36 cellular contexts compared by ENCODE assay signal in the genomic region with DNA sequence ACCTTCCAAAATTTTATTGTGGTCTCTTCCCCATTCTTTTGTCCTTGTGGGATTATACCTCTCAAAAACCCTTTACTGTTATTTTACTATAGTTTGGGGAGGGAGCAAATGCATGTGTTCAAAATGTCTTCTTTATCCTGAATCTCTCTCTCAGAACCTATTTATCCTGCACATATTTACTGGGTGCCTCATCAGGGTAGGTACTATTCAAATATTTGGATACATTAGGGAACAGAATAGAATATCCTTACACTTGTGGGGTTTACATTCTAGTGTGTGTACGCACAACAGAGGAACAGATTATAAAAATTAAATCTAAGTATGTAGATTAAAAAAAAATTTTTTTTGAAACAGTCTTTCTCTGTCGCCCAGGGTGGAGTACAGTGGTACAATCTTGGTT.
"Had no signal": no experiment of that assay in that cellular context is flagged by ENCODE, and none has a peak within 500 bp of the region (broad histone marks: within the 10 kb centered on the region; RNA-seq: fewer than 3 reads in every experiment).

No MANE protein-coding gene starts in this region.

- H3K4me3 ChIP-seq: adrenal gland, body of pancreas, breast epithelium had no signal

- H3K27me3 Mint-ChIP-seq: activated CD4-positive, alpha-beta memory T cell treated with anti-CD3 and anti-CD28 coated beads, Interleukin-2, amount 10 ng/mL, durations not matched to agents 7 days and 5 days; activated CD4-positive, alpha-beta T cell treated with anti-CD3 and anti-CD28 coated beads for 36 hours; activated CD4-positive, alpha-beta T cell treated with anti-CD3 and anti-CD28 coated beads, Interleukin-2, amount 10 ng/mL, durations not matched to agents 7 days and 5 days; activated CD8-positive, alpha-beta memory T cell treated with anti-CD3 and anti-CD28 coated beads, Interleukin-2, amount 10 ng/mL, durations not matched to agents 7 days and 5 days; activated naive CD8-positive, alpha-beta T cell treated with anti-CD3 and anti-CD28 coated beads for 36 hours had no signal

- H3K36me3 ChIP-seq: adrenal gland, brain microvascular endothelial cell, breast epithelium, WERI-Rb-1 had no signal

- H3K27me3 ChIP-seq: adrenal gland, body of pancreas, brain microvascular endothelial cell, breast epithelium had no signal

- H3K36me3 Mint-ChIP-seq: activated CD8-positive, alpha-beta memory T cell treated with anti-CD3 and anti-CD28 coated beads, Interleukin-2, amount 10 ng/mL, durations not matched to agents 7 days and 5 days; activated naive CD4-positive, alpha-beta T cell treated with anti-CD3 and anti-CD28 coated beads, Interleukin-2, amount 50 U/mL, for 72 hours; activated naive CD8-positive, alpha-beta T cell treated with anti-CD3 and anti-CD28 coated beads for 36 hours; WTC11 had no signal

- H3K27ac Mint-ChIP-seq: activated CD4-positive, alpha-beta memory T cell treated with anti-CD3 and anti-CD28 coated beads, Interleukin-2, amount 10 ng/mL, durations not matched to agents 7 days and 5 days; activated CD4-positive, alpha-beta T cell treated with anti-CD3 and anti-CD28 coated beads for 36 hours; activated CD4-positive, alpha-beta T cell treated with anti-CD3 and anti-CD28 coated beads, Interleukin-2, amount 10 ng/mL, durations not matched to agents 7 days and 5 days; activated CD8-positive, alpha-beta memory T cell treated with anti-CD3 and anti-CD28 coated beads, Interleukin-2, amount 10 ng/mL, durations not matched to agents 7 days and 5 days; activated CD8-positive, alpha-beta T cell treated with anti-CD3 and anti-CD28 coated beads, Interleukin-2, amount 10 ng/mL, durations not matched to agents 7 days and 5 days; activated naive CD4-positive, alpha-beta T cell treated with anti-CD3 and anti-CD28 coated beads for 36 hours; activated naive CD4-positive, alpha-beta T cell treated with anti-CD3 and anti-CD28 coated beads, Interleukin-2, amount 50 U/mL, for 72 hours; activated naive CD8-positive, alpha-beta T cell treated with anti-CD3 and anti-CD28 coated beads for 36 hours; T-helper 1 cell treated with Interleukin-12 subunit alpha and Interleukin-12 subunit beta and Interleukin-4 antibody, amounts not matched to agents 30 μg/mL and 1 μg/mL, for 36 hours; T-helper 2 cell treated with Interferon-gamma antibody and Interleukin-4, amounts not matched to agents 5 μg/mL and 100 μg/mL, for 36 hours; WTC11 had no signal

- H3K9me3 Mint-ChIP-seq: activated CD4-positive, alpha-beta memory T cell treated with anti-CD3 and anti-CD28 coated beads, Interleukin-2, amount 10 ng/mL, durations not matched to agents 7 days and 5 days; activated CD4-positive, alpha-beta T cell treated with anti-CD3 and anti-CD28 coated beads, Interleukin-2, amount 10 ng/mL, durations not matched to agents 7 days and 5 days; activated naive CD4-positive, alpha-beta T cell treated with anti-CD3 and anti-CD28 coated beads for 36 hours; activated naive CD4-positive, alpha-beta T cell treated with anti-CD3 and anti-CD28 coated beads, Interleukin-2, amount 50 U/mL, for 72 hours; activated naive CD8-positive, alpha-beta T cell treated with anti-CD3 and anti-CD28 coated beads for 36 hours; activated T-cell treated with anti-CD3 and anti-CD28 coated beads, Interleukin-2, amount 50 U/mL, for 4 hours; T-helper 1 cell treated with Interleukin-12 subunit alpha and Interleukin-12 subunit beta and Interleukin-4 antibody, amounts not matched to agents 30 μg/mL and 1 μg/mL, for 36 hours; T-helper 2 cell treated with Interferon-gamma antibody and Interleukin-4, amounts not matched to agents 5 μg/mL and 100 μg/mL, for 36 hours; WTC11 had no signal

- ATAC-seq: activated CD4-positive, alpha-beta T cell treated with anti-CD3 and anti-CD28 coated beads for 36 hours; activated CD4-positive, CD25-positive, alpha-beta regulatory T cell treated with anti-CD3 and anti-CD28 coated beads, Interleukin-2, amount 50 U/mL, for 24 hours; activated CD8-positive, alpha-beta memory T cell treated with anti-CD3 and anti-CD28 coated beads, Interleukin-2, amount 10 ng/mL, durations not matched to agents 7 days and 5 days; activated CD8-positive, alpha-beta T cell treated with anti-CD3 and anti-CD28 coated beads, Interleukin-2, amount 10 ng/mL, durations not matched to agents 7 days and 5 days; activated naive CD4-positive, alpha-beta T cell treated with anti-CD3 and anti-CD28 coated beads, Interleukin-2, amount 50 U/mL, for 72 hours; activated T-cell treated with anti-CD3 and anti-CD28 coated beads, Interleukin-2, amount 50 U/mL, for 4 hours; body of pancreas; WTC11 had no signal

- DNase-seq: activated CD4-positive, alpha-beta memory T cell treated with anti-CD3 and anti-CD28 coated beads, Interleukin-2, amount 10 ng/mL, durations not matched to agents 7 days and 5 days; activated CD4-positive, alpha-beta T cell treated with anti-CD3 and anti-CD28 coated beads for 1 hour; activated CD4-positive, alpha-beta T cell treated with anti-CD3 and anti-CD28 coated beads for 36 hours; activated CD4-positive, alpha-beta T cell treated with anti-CD3 and anti-CD28 coated beads for 48 hours; activated CD4-positive, alpha-beta T cell treated with anti-CD3 and anti-CD28 coated beads, Interleukin-2, amount 10 ng/mL, durations not matched to agents 7 days and 5 days; activated CD4-positive, alpha-beta T cell treated with anti-CD3 and anti-CD28 coated beads, Interleukin-2, amount 50 U/mL, for 48 hours; activated CD4-positive, CD25-positive, alpha-beta regulatory T cell; activated CD8-positive, alpha-beta memory T cell treated with anti-CD3 and anti-CD28 coated beads for 24 hours; activated CD8-positive, alpha-beta memory T cell treated with anti-CD3 and anti-CD28 coated beads, Interleukin-2, amount 10 ng/mL, durations not matched to agents 7 days and 5 days; activated CD8-positive, alpha-beta memory T cell treated with anti-CD3 and anti-CD28 coated beads, Interleukin-2, amount 50 U/mL, for 48 hours; activated CD8-positive, alpha-beta T cell treated with anti-CD3 and anti-CD28 coated beads, Interleukin-2, amount 10 ng/mL, durations not matched to agents 7 days and 5 days; activated effector memory CD4-positive, alpha-beta T cell treated with anti-CD3 and anti-CD28 coated beads, Interleukin-2, amount 50 U/mL, for 16 hours; activated gamma-delta T cell treated with Interleukin-2 at 50 U/mL for 16 hours; activated naive CD4-positive, alpha-beta T cell; activated naive CD4-positive, alpha-beta T cell treated with anti-CD3 and anti-CD28 coated beads for 36 hours; activated naive CD4-positive, alpha-beta T cell treated with anti-CD3 and anti-CD28 coated beads, Interleukin-2, amount 50 U/mL, for 16 hours; activated naive CD8-positive, alpha-beta T cell treated with anti-CD3 and anti-CD28 coated beads for 36 hours; activated T-cell treated with anti-CD3 and anti-CD28 coated beads, Interleukin-2, amount 50 U/mL, for 4 hours; adrenal gland; amniotic stem cell; aorta; body of pancreas; brain microvascular endothelial cell; central memory CD4-positive, alpha-beta T cell; T-helper 1 cell; T-helper 2 cell; T-helper 9 cell; WERI-Rb-1 had no signal

- H3K4me1 Mint-ChIP-seq: WTC11 had no signal

- FAIRE-seq: astrocyte, TTC549 had no signal

- H3K9me3 ChIP-seq: adrenal gland, body of pancreas, breast epithelium had no signal

- H3K4me3 Mint-ChIP-seq: activated CD4-positive, alpha-beta memory T cell treated with anti-CD3 and anti-CD28 coated beads, Interleukin-2, amount 10 ng/mL, durations not matched to agents 7 days and 5 days; activated CD4-positive, alpha-beta T cell treated with anti-CD3 and anti-CD28 coated beads for 36 hours; activated CD4-positive, alpha-beta T cell treated with anti-CD3 and anti-CD28 coated beads, Interleukin-2, amount 10 ng/mL, durations not matched to agents 7 days and 5 days; activated CD8-positive, alpha-beta memory T cell treated with anti-CD3 and anti-CD28 coated beads, Interleukin-2, amount 10 ng/mL, durations not matched to agents 7 days and 5 days; activated CD8-positive, alpha-beta T cell treated with anti-CD3 and anti-CD28 coated beads, Interleukin-2, amount 10 ng/mL, durations not matched to agents 7 days and 5 days; activated naive CD4-positive, alpha-beta T cell treated with anti-CD3 and anti-CD28 coated beads for 36 hours; activated naive CD8-positive, alpha-beta T cell treated with anti-CD3 and anti-CD28 coated beads for 36 hours; activated T-cell treated with anti-CD3 and anti-CD28 coated beads, Interleukin-2, amount 50 U/mL, for 4 hours; T-helper 1 cell treated with Interleukin-12 subunit alpha and Interleukin-12 subunit beta and Interleukin-4 antibody, amounts not matched to agents 30 μg/mL and 1 μg/mL, for 36 hours; T-helper 2 cell treated with Interferon-gamma antibody and Interleukin-4, amounts not matched to agents 5 μg/mL and 100 μg/mL, for 36 hours; WTC11 had no signal

- H3K4me1 ChIP-seq: body of pancreas, breast epithelium had no signal

- H3K27ac ChIP-seq: adrenal gland, body of pancreas, brain microvascular endothelial cell, breast epithelium, WERI-Rb-1 had no signal
